ENCODE assay signal across 8 cellular contexts in the genomic region with DNA sequence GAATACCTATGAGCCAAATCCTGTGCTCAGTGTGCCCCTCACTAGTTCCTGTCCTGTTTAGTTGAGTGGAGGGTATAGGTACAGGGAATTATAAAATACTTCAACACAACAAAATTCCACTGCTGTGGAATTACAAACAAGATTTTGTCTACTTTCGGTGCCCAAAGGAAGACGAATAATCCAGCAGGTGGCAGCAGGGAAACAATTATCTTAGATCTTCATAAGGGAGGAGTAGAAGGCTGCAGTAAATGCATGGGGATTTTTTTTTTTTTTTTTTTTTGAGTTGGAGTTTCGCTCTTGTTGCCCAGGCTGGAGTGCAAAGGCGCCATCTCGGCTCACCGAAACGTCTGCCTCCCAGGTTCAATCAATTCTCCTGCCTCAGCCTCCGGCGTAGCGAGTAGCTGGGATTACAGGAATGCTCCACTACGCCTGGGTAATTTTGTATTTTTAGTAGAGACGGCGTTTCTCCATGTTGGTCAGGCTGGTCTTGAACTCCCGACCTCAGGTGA. TPM values are rescaled to one million over a fixed set of nuclear protein-coding genes. Genes with fewer than 3 reads are reported as not detected.
DNase-seq lines count a peak whose midpoint lies in the region; ATAC-seq, FAIRE-seq and TF ChIP-seq lines count a peak whose summit lies in the region.

No MANE protein-coding gene starts in this region.

- no peaks in the 10 kb centered on the region for H3K27me3 Mint-ChIP-seq in activated naive CD4-positive, alpha-beta T cell treated with anti-CD3 and anti-CD28 coated beads for 36 hours (ENCODE audit: low read depth)
- H3K27me3 Mint-ChIP-seq in osteocyte (ENCODE audit: unreplicated experiment), result no peaks in the 10 kb centered on the region

- H3K9me3 Mint-ChIP-seq in activated naive CD4-positive, alpha-beta T cell treated with anti-CD3 and anti-CD28 coated beads for 36 hours, result no peaks in the 10 kb centered on the region
- no peaks in the 10 kb centered on the region for H3K9me3 Mint-ChIP-seq in osteocyte (ENCODE audit: unreplicated experiment)

- H3K9me2 ChIP-seq in Loucy (replicated peaks; ENCODE audit: low read depth, low read length), result no peaks in the 10 kb centered on the region

- H3K36me3 ChIP-seq in Loucy (ENCODE audit: insufficient read depth, low read length) (no peaks in the 10 kb centered on the region), gastroesophageal sphincter (no peaks in the 10 kb centered on the region)

- H3K4me1 Mint-ChIP-seq in activated naive CD4-positive, alpha-beta T cell treated with anti-CD3 and anti-CD28 coated beads for 36 hours (ENCODE audit: low read depth), result peaks cover 27% of the 10 kb centered on the region
- H3K4me1 Mint-ChIP-seq in osteocyte (ENCODE audit: unreplicated experiment), result peaks cover 34% of the 10 kb centered on the region

- peak overlapping the region; percentile 71 for H3K4me2 ChIP-seq in Loucy (ENCODE audit: low read depth, low read length, poor library complexity, severe bottlenecking)

- peak overlapping the region; percentile 74 for H2AFZ ChIP-seq in Loucy (ENCODE audit: low read length)

- H3K79me2 ChIP-seq in Loucy (ENCODE audit: insufficient read depth, low read length), result peaks cover 28% of the 10 kb centered on the region

- H3K9me3 ChIP-seq in Loucy (ENCODE audit: insufficient read depth, low read depth, low read length) (no peaks in the 10 kb centered on the region), gastroesophageal sphincter (no peaks in the 10 kb centered on the region)

- DNase-seq in D721Med (ENCODE audit: insufficient read length, low spot score), result no peak
- peak; percentile 88 for DNase-seq in RCC 7860 (ENCODE audit: low spot score)
- peak; percentile 82 for DNase-seq in activated naive CD4-positive, alpha-beta T cell treated with anti-CD3 and anti-CD28 coated beads for 36 hours
- no peak for DNase-seq in osteocyte (ENCODE audit: extremely low spot score, unreplicated experiment)

- H3K4me1 ChIP-seq in Loucy (ENCODE audit: insufficient read depth, low read length, poor library complexity, severe bottlenecking) (peaks cover 21% of the 10 kb centered on the region), gastroesophageal sphincter (peaks cover 5 to 33% (median 10%) of the 10 kb centered on the region in 3 donors)

- TF ChIP-seq CTCF in D721Med (IDR thresholded peaks at IDR 0.05; ENCODE audit: insufficient read depth, missing control alignments) (peak; percentile 84), Loucy (conservative IDR thresholded peaks at IDR 0.05; ENCODE audit: low read length) (peak; percentile 69), gastroesophageal sphincter (IDR thresholded peaks at IDR 0.05) (peak in 3 of 4 experiments; percentile 69 to 76 (median 70)), osteocyte (IDR thresholded peaks at IDR 0.05) (peak; percentile 67)

- H3K36me3 Mint-ChIP-seq in activated naive CD4-positive, alpha-beta T cell treated with anti-CD3 and anti-CD28 coated beads for 36 hours (ENCODE audit: low read depth), result peaks cover 13% of the 10 kb centered on the region
- H3K36me3 Mint-ChIP-seq in osteocyte (ENCODE audit: unreplicated experiment), result no peaks in the 10 kb centered on the region

- TF ChIP-seq EP300 in gastroesophageal sphincter (IDR thresholded peaks at IDR 0.05), result no peak

- H3K27me3 ChIP-seq in Loucy (ENCODE audit: insufficient read depth, low read length, poor library complexity, severe bottlenecking) (no peaks in the 10 kb centered on the region), gastroesophageal sphincter (no peaks in the 10 kb centered on the region)

- 0 to 17% methylated on average over 1 to 11 of the region's 14 CpGs for WGBS in gastroesophageal sphincter (ENCODE audit: low coverage in 1 of 2), 2 donors

- H3K4me3 ChIP-seq in Loucy (ENCODE audit: low read length, poor library complexity, severe bottlenecking) (peak overlapping the region; percentile 60), gastroesophageal sphincter (peak overlapping the region in 1 of 2 donors; percentile 20)

- peaks cover 21% of the 10 kb centered on the region for H4K20me1 ChIP-seq in Loucy (ENCODE audit: insufficient read depth, low read length, poor library complexity, severe bottlenecking)

- no peak overlapping the region for H3K9ac ChIP-seq in Loucy (ENCODE audit: low read depth, low read length, poor library complexity, severe bottlenecking)

- TF ChIP-seq POLR2A in gastroesophageal sphincter (IDR thresholded peaks at IDR 0.05), result no peak

- FAIRE-seq in D721Med (lab: Jason Lieb, UNC), result no peak
- FAIRE-seq in RCC 7860 (lab: Jason Lieb, UNC), result peak; percentile 79

- ATAC-seq in gastroesophageal sphincter, result peak; percentile 21
- ATAC-seq in GM18498 (IDR thresholded peaks at IDR 0.05; ENCODE audit: unreplicated experiment), result no peak
- no peak for ATAC-seq in HG02885 (IDR thresholded peaks at IDR 0.05; ENCODE audit: poor library complexity, unreplicated experiment)

- H3K4me3 Mint-ChIP-seq in activated naive CD4-positive, alpha-beta T cell treated with anti-CD3 and anti-CD28 coated beads for 36 hours, result no peak overlapping the region
- H3K4me3 Mint-ChIP-seq in osteocyte (ENCODE audit: unreplicated experiment), result peak overlapping the region; percentile 56

- CTCF ChIA-PET in activated naive CD4-positive, alpha-beta T cell treated with anti-CD3 and anti-CD28 coated beads for 36 hours (lab: Charles Lee), result interaction anchor here (0.7 to 1.9 kb wide), 6 partner anchors 55 to 202 kb away, joined by 3 to 14 read pairs (median 3); no protein-coding TSS in a partner anchor

- no peaks in the 10 kb centered on the region; the same call in 1 of the 2 replicates for H3F3A ChIP-seq in Loucy (ENCODE audit: low read depth)

- intact Hi-C loops in activated naive CD4-positive, alpha-beta T cell treated with anti-CD3 and anti-CD28 coated beads for 36 hours (cut with micrococcal nuclease), result loop anchor here (1.0 to 10.0 kb wide), 6 partner anchors 55 to 851 kb away; partner anchors contain the start of genes C2CD4D, PI4KB, POGZ and RORC

- H3K27ac Mint-ChIP-seq in activated naive CD4-positive, alpha-beta T cell treated with anti-CD3 and anti-CD28 coated beads for 36 hours, result no peak overlapping the region
- H3K27ac Mint-ChIP-seq in osteocyte (ENCODE audit: unreplicated experiment), result peak overlapping the region; percentile 84

- H3K27ac ChIP-seq in gastroesophageal sphincter, result peak overlapping the region; percentile 38 to 93 (median 76)

RNA-seq across cellular contexts. Expression of gene PIP5K1A, which starts 2.0 kb away (rescaled TPM):
- total RNA-seq in activated naive CD4-positive, alpha-beta T cell treated with anti-CD3 and anti-CD28 coated beads for 36 hours, result 10 to 100 TPM; 72.6 to 82.5 TPM
- 10 to 100 TPM; 42.8 to 80.1 (median 49.9) TPM for total RNA-seq in gastroesophageal sphincter
- total RNA-seq in osteocyte, result 84.4 and 89.5 TPM in 2 replicates

RNA-seq across cellular contexts. Expression of gene VPS72, which starts 6.3 kb away (rescaled TPM):
- total RNA-seq in activated naive CD4-positive, alpha-beta T cell treated with anti-CD3 and anti-CD28 coated beads for 36 hours, result 10 to 100 TPM; 49.8 to 56.9 TPM
- 10 to 100 TPM; 46.4 to 82.0 (median 66.5) TPM for total RNA-seq in gastroesophageal sphincter
- total RNA-seq in osteocyte, result 77.5 and 91.6 TPM in 2 replicates

RNA-seq across cellular contexts. Expression of gene TMOD4, which starts 20.6 kb away (rescaled TPM):
- 1 to 10 TPM in 1 of 2 experiments, under 1 TPM in 1; 0.98 to 1.1 TPM for total RNA-seq in activated naive CD4-positive, alpha-beta T cell treated with anti-CD3 and anti-CD28 coated beads for 36 hours
- total RNA-seq in gastroesophageal sphincter (1 to 10 TPM in 1 of 4 donors, not detected in 3; 2.2 TPM), osteocyte (2.8 TPM in 1 of 2 replicates, not detected in the other)

RNA-seq across cellular contexts. Expression of gene SCNM1, which starts 30.4 kb away (rescaled TPM):
- 10 to 100 TPM; 60.5 to 64.2 TPM for total RNA-seq in activated naive CD4-positive, alpha-beta T cell treated with anti-CD3 and anti-CD28 coated beads for 36 hours
- 10 to 100 TPM; 18.7 to 32.0 (median 25.6) TPM for total RNA-seq in gastroesophageal sphincter
- total RNA-seq in osteocyte, result 45.0 and 49.8 TPM in 2 replicates

RNA-seq across cellular contexts. Expression of gene LYSMD1, which starts 30.6 kb away (rescaled TPM):
- 1 to 10 TPM; 4.5 to 4.8 TPM for total RNA-seq in activated naive CD4-positive, alpha-beta T cell treated with anti-CD3 and anti-CD28 coated beads for 36 hours
- total RNA-seq in gastroesophageal sphincter (10 to 100 TPM; 14.0 to 28.6 (median 14.4) TPM), osteocyte (12.6 and 13.3 TPM in 2 replicates)

Comparison
In these comparisons a context has a peak if more than half of its experiments do, and no peak if none do; other contexts are left out.
1. DNase-seq: peak in RCC 7860 (single experiment) and activated naive CD4-positive, alpha-beta T cell treated with anti-CD3 and anti-CD28 coated beads for 36 hours (single experiment); none in D721Med (single experiment) and osteocyte (single experiment).
2. Peak in every context shown above with its lines, with median percentiles within 50 percentile points of each other: CTCF ChIP-seq.